In genomic region chr15:68634531-68634930, GRCh38 we compare ENCODE assay signal across 26 cellular contexts. TPM values are rescaled to one million over a fixed set of nuclear protein-coding genes. Genes with fewer than 3 reads are reported as not detected.
"Had no signal": no experiment of that assay in that cellular context is flagged by ENCODE, and none has a peak within 500 bp of the region (broad histone marks: within the 10 kb centered on the region; RNA-seq: fewer than 3 reads in every experiment).

No MANE protein-coding gene starts in this region.

- H3K4me3 ChIP-seq: esophagus muscularis mucosa, gastroesophageal sphincter, heart left ventricle, lower lobe of right lung, mucosa of descending colon, tibial artery had no signal

- H3K27me3 ChIP-seq: brain microvascular endothelial cell, gastroesophageal sphincter, heart left ventricle, tibial artery had no signal

- H3K27me3 Mint-ChIP-seq: activated CD4-positive, alpha-beta T cell treated with anti-CD3 and anti-CD28 coated beads, Interleukin-2, amount 10 ng/mL, durations not matched to agents 7 days and 5 days; activated CD8-positive, alpha-beta T cell treated with anti-CD3 and anti-CD28 coated beads for 36 hours had no signal

- H3K36me3 Mint-ChIP-seq: activated CD8-positive, alpha-beta memory T cell treated with anti-CD3 and anti-CD28 coated beads, Interleukin-2, amount 10 ng/mL, durations not matched to agents 7 days and 5 days; T-cell had no signal

- H3K27ac ChIP-seq: brain microvascular endothelial cell, esophagus muscularis mucosa, lower lobe of right lung, VCaP had no signal

- H3K27ac Mint-ChIP-seq: activated CD4-positive, alpha-beta T cell treated with anti-CD3 and anti-CD28 coated beads, Interleukin-2, amount 10 ng/mL, durations not matched to agents 7 days and 5 days; activated CD8-positive, alpha-beta memory T cell treated with anti-CD3 and anti-CD28 coated beads, Interleukin-2, amount 10 ng/mL, durations not matched to agents 7 days and 5 days; activated CD8-positive, alpha-beta T cell treated with anti-CD3 and anti-CD28 coated beads for 36 hours; activated T-helper 1 cell treated with anti-CD3 and anti-CD28 coated beads, Interleukin-12 subunit alpha, Interleukin-12 subunit beta, Interleukin-2, Interleukin-4 antibody, amounts not matched to agents 30 ng/mL and 10 ng/mL and 1 ng/mL, durations not matched to agents 14 hours and 24 hours and 36 hours; effector memory CD8-positive, alpha-beta T cell; T-cell; T-helper 2 cell treated with Interferon-gamma antibody and Interleukin-4, amounts not matched to agents 5 μg/mL and 100 μg/mL, for 36 hours had no signal

- H3K9me3 ChIP-seq: esophagus muscularis mucosa, gastroesophageal sphincter, heart left ventricle, lower lobe of right lung, mucosa of descending colon, tibial artery had no signal

- H3K9me3 Mint-ChIP-seq: activated CD4-positive, alpha-beta T cell treated with anti-CD3 and anti-CD28 coated beads, Interleukin-2, amount 10 ng/mL, durations not matched to agents 7 days and 5 days; activated CD8-positive, alpha-beta T cell treated with anti-CD3 and anti-CD28 coated beads for 36 hours; activated T-helper 1 cell treated with anti-CD3 and anti-CD28 coated beads, Interleukin-12 subunit alpha, Interleukin-12 subunit beta, Interleukin-2, Interleukin-4 antibody, amounts not matched to agents 30 ng/mL and 10 ng/mL and 1 ng/mL, durations not matched to agents 14 hours and 24 hours and 36 hours; effector memory CD8-positive, alpha-beta T cell; neural crest cell; T-cell; T-helper 2 cell treated with Interferon-gamma antibody and Interleukin-4, amounts not matched to agents 5 μg/mL and 100 μg/mL, for 36 hours had no signal

- H3K4me3 Mint-ChIP-seq: activated CD4-positive, alpha-beta T cell treated with anti-CD3 and anti-CD28 coated beads, Interleukin-2, amount 10 ng/mL, durations not matched to agents 7 days and 5 days; activated CD8-positive, alpha-beta memory T cell treated with anti-CD3 and anti-CD28 coated beads, Interleukin-2, amount 10 ng/mL, durations not matched to agents 7 days and 5 days; activated CD8-positive, alpha-beta T cell treated with anti-CD3 and anti-CD28 coated beads for 36 hours; activated T-helper 1 cell treated with anti-CD3 and anti-CD28 coated beads, Interleukin-12 subunit alpha, Interleukin-12 subunit beta, Interleukin-2, Interleukin-4 antibody, amounts not matched to agents 30 ng/mL and 10 ng/mL and 1 ng/mL, durations not matched to agents 14 hours and 24 hours and 36 hours; effector memory CD8-positive, alpha-beta T cell; T-cell; T-helper 2 cell treated with Interferon-gamma antibody and Interleukin-4, amounts not matched to agents 5 μg/mL and 100 μg/mL, for 36 hours had no signal

- DNase-seq: activated CD4-positive, alpha-beta T cell treated with anti-CD3 and anti-CD28 coated beads, Interleukin-2, amount 10 ng/mL, durations not matched to agents 7 days and 5 days; activated CD4-positive, CD25-positive, alpha-beta regulatory T cell treated with anti-CD3 and anti-CD28 coated beads, Interleukin-2, amount 50 U/mL, for 72 hours; activated CD8-positive, alpha-beta memory T cell treated with anti-CD3 and anti-CD28 coated beads, Interleukin-2, amount 10 ng/mL, durations not matched to agents 7 days and 5 days; activated CD8-positive, alpha-beta T cell treated with anti-CD3 and anti-CD28 coated beads for 36 hours; activated gamma-delta T cell; activated naive CD4-positive, alpha-beta T cell treated with anti-CD3 and anti-CD28 coated beads, Interleukin-2, amount 50 U/mL, for 16 hours; activated T-cell treated with anti-CD3 and anti-CD28 coated beads for 4 hours; aorta; brain microvascular endothelial cell; central memory CD4-positive, alpha-beta T cell; effector memory CD8-positive, alpha-beta T cell; islet precursor cell; lower lobe of right lung; mesendoderm; mucosa of descending colon; stimulated activated CD4-positive, alpha-beta T cell treated with anti-CD3 and anti-CD28 coated beads, Interleukin-4, amount 100 ng/mL, for 1 hour; stimulated activated naive CD4-positive, alpha-beta T cell treated with Interleukin-2 at 50 U/mL for 16 hours; T-cell; tibial artery had no signal

- ATAC-seq: activated CD8-positive, alpha-beta memory T cell treated with anti-CD3 and anti-CD28 coated beads, Interleukin-2, amount 10 ng/mL, durations not matched to agents 7 days and 5 days; activated CD8-positive, alpha-beta T cell treated with anti-CD3 and anti-CD28 coated beads for 36 hours; effector memory CD8-positive, alpha-beta T cell; gastroesophageal sphincter; lower lobe of right lung; mucosa of descending colon; T-cell had no signal

- H3K36me3 ChIP-seq: brain microvascular endothelial cell, esophagus muscularis mucosa, gastroesophageal sphincter, heart left ventricle, lower lobe of right lung, tibial artery had no signal

- H3K4me1 Mint-ChIP-seq: activated CD4-positive, alpha-beta T cell treated with anti-CD3 and anti-CD28 coated beads, Interleukin-2, amount 10 ng/mL, durations not matched to agents 7 days and 5 days; activated CD8-positive, alpha-beta memory T cell treated with anti-CD3 and anti-CD28 coated beads, Interleukin-2, amount 10 ng/mL, durations not matched to agents 7 days and 5 days had no signal

RNA-seq across cellular contexts. Expression of gene CORO2B, which starts 55.7 kb away (rescaled TPM):
- total RNA-seq: activated CD4-positive, alpha-beta T cell treated with anti-CD3 and anti-CD28 coated beads, Interleukin-2, amount 10 ng/mL, durations not matched to agents 7 days and 5 days; activated CD8-positive, alpha-beta memory T cell treated with anti-CD3 and anti-CD28 coated beads, Interleukin-2, amount 10 ng/mL, durations not matched to agents 7 days and 5 days; activated CD8-positive, alpha-beta T cell treated with anti-CD3 and anti-CD28 coated beads for 36 hours; activated T-helper 1 cell treated with anti-CD3 and anti-CD28 coated beads, Interleukin-12 subunit alpha, Interleukin-12 subunit beta, Interleukin-2, Interleukin-4 antibody, amounts not matched to agents 30 ng/mL and 10 ng/mL and 1 ng/mL, durations not matched to agents 14 hours and 24 hours and 36 hours had no signal
